Comparison of ENCODE assay signal across 8 cellular contexts in the genomic region with DNA sequence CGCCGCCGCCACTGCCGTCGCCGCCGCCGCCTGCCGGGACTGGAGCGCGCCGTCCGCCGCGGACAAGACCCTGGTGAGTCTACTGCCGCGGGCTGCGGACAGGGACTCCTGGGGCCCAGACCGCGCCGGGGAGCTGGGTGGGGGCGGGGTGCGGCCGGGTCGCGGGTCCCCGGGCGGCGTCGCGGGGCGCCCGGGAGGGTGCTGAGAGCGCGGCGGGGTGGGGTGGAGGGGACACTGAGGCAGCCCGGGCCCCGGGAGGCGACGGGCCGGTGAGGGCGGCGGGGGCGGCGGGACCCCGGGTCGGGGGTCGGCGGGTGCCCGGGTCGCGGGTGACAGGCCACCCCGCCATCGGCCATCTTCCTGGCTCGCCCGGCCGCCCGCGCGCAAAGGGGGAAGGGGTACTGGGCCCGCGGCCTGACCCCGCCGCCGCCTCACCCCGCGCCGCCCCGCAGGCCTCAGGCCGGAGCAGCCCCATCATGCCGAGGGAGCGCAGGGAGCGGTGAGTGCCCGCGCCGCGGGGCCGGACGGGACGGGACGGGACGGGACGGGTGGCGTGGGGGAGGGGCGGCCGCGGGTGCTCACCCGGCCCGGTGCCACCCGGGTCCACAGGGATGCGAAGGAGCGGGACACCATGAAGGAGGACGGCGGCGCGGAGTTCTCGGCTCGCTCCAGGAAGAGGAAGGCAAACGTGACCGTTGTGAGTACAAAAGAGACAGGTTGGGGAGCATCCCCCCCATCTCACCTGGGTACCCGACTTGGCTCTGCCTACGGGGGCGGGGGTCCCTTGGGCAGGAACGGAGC. TPM values are rescaled to one million over a fixed set of nuclear protein-coding genes. Genes with fewer than 3 reads are reported as not detected.
A peak's percentile ranks its signal among the peaks of the same experiment; 100 is the strongest.
DNase-seq lines count a peak whose midpoint lies in the region; ATAC-seq and TF ChIP-seq lines count a peak whose summit lies in the region.

No MANE protein-coding gene starts in this region.

- H3K4me1 ChIP-seq in GM23248 (ENCODE audit: insufficient read depth) (no peaks in the 10 kb centered on the region), PC-3 (ENCODE audit: insufficient read depth, low read length) (peaks cover 5% of the 10 kb centered on the region; the same call in 1 of the 2 replicates), mononuclear cell (ENCODE audit: insufficient read depth, low read length) (peaks cover 11% of the 10 kb centered on the region)

- H3K27me3 ChIP-seq in GM23248 (replicated peaks; ENCODE audit: insufficient read depth), result no peaks in the 10 kb centered on the region
- no peaks in the 10 kb centered on the region for H3K27me3 ChIP-seq in PC-3 (ENCODE audit: low read length)
- H3K27me3 ChIP-seq in mononuclear cell (ENCODE audit: insufficient read depth, low read length), result no peaks in the 10 kb centered on the region

- H3K36me3 ChIP-seq in GM23248 (ENCODE audit: low read depth) (no peaks in the 10 kb centered on the region), PC-3 (ENCODE audit: low read depth, low read length) (no peaks in the 10 kb centered on the region)

- H3K9me3 ChIP-seq in GM23248 (ENCODE audit: low read depth), result no peaks in the 10 kb centered on the region
- no peaks in the 10 kb centered on the region for H3K9me3 ChIP-seq in PC-3 (ENCODE audit: low read length)
- no peaks in the 10 kb centered on the region for H3K9me3 ChIP-seq in mononuclear cell (ENCODE audit: low read depth, low read length)

- H4K20me1 ChIP-seq in GM23248 (ENCODE audit: insufficient read depth) (no peaks in the 10 kb centered on the region), PC-3 (ENCODE audit: low read length) (no peaks in the 10 kb centered on the region)

- H3K4me3 ChIP-seq in GM23248 (peak overlapping the region; percentile 71), PC-3 (ENCODE audit: low read length) (peak overlapping the region; percentile 67), mononuclear cell (ENCODE audit: low read length) (peak overlapping the region; percentile 26)

- H3K27ac ChIP-seq in GM23248, result no peak overlapping the region
- H3K27ac ChIP-seq in PC-3 (ENCODE audit: low read length), result no peak overlapping the region

- no peak for TF ChIP-seq CTCF in PC-3 (conservative IDR thresholded peaks at IDR 0.05; ENCODE audit: low read depth, low read length)
- TF ChIP-seq CTCF in chondrocyte (IDR thresholded peaks at IDR 0.05), result no peak

- peak; percentile 21 for ATAC-seq in PC-3
- no peak for ATAC-seq in HG03175 (IDR thresholded peaks at IDR 0.05; ENCODE audit: unreplicated experiment)

- no peaks in the 10 kb centered on the region for H3K79me2 ChIP-seq in GM23248 (ENCODE audit: insufficient read depth)
- no peaks in the 10 kb centered on the region for H3K79me2 ChIP-seq in PC-3 (ENCODE audit: low read length)

- BruUV-seq in PC-3 (replicated peaks; lab: Mats Ljungman, UMichigan), result no TSS peak

- intact Hi-C loops in PC-3 (cut with micrococcal nuclease), result no loop called here

- 9 to 13% methylated on average over 18 to 66 of the region's 104 CpGs for WGBS in GM23248 (ENCODE audit: low coverage in 1 of 2, low lambda C conversion rate in 2 of 2, missing lambda C conversion rate in 2 of 2), 2 experiments

- H3K36me3 Mint-ChIP-seq in chondrocyte (ENCODE audit: low read depth), result peaks cover 3% of the 10 kb centered on the region

- peak overlapping the region; percentile 72 for H3K27ac Mint-ChIP-seq in chondrocyte (ENCODE audit: unreplicated experiment)

- POLR2A ChIA-PET in PC-3 (lab: Charles Lee; ENCODE audit: unreplicated experiment), result no interaction called here

- in situ Hi-C loops in GM23248 (cut with MboI), result no loop called here

- peak overlapping the region; percentile 77 for H3K4me3 Mint-ChIP-seq in chondrocyte (ENCODE audit: unreplicated experiment)

- CTCF ChIA-PET in PC-3 (lab: Charles Lee), result interaction anchor here (0.7 kb wide), 1 partner anchor 33 kb away, joined by 5 read pairs; no protein-coding TSS in a partner anchor

- DNase-seq in ELR (ENCODE audit: low read depth), result peak; percentile 27
- peak; percentile 38 for DNase-seq in GM23248
- no peak for DNase-seq in PC-3
- DNase-seq in chondrocyte (ENCODE audit: low spot score), result peak; percentile 86
- DNase-seq in mesenteric fat pad (ENCODE audit: low spot score), result no peak
- DNase-seq in stimulated activated naive CD4-positive, alpha-beta T cell treated with Interleukin-2 at 50 U/mL for 16 hours (lab: John Stamatoyannopoulos, UW), result no peak

- H3F3A ChIP-seq in GM23248 (ENCODE audit: insufficient read depth), result no peaks in the 10 kb centered on the region
- no peaks in the 10 kb centered on the region for H3F3A ChIP-seq in PC-3 (ENCODE audit: low read length, unreplicated experiment)

- H3K4me2 ChIP-seq in GM23248 (ENCODE audit: unreplicated experiment) (peak overlapping the region; percentile 39), PC-3 (ENCODE audit: low read length) (peak overlapping the region; percentile 86)

- H3K9me2 ChIP-seq in GM23248 (ENCODE audit: insufficient read depth), result no peaks in the 10 kb centered on the region
- H3K9me2 ChIP-seq in PC-3 (replicated peaks; ENCODE audit: low read length), result no peaks in the 10 kb centered on the region

- peak overlapping the region; percentile 33; the same call in 1 of the 2 replicates for H3K9ac ChIP-seq in GM23248
- peak overlapping the region; percentile 20; the same call in 1 of the 2 replicates for H3K9ac ChIP-seq in PC-3 (ENCODE audit: low read length)

- H3K4me1 Mint-ChIP-seq in chondrocyte (ENCODE audit: low read depth), result peaks cover 4% of the 10 kb centered on the region

- H2AFZ ChIP-seq in GM23248 (peak overlapping the region; percentile 71), PC-3 (ENCODE audit: low read length) (peak overlapping the region; percentile 50; the same call in 1 of the 2 replicates)

- no peaks in the 10 kb centered on the region for H3K27me3 Mint-ChIP-seq in chondrocyte (ENCODE audit: low read depth)

- no peaks in the 10 kb centered on the region for H3K9me3 Mint-ChIP-seq in chondrocyte (ENCODE audit: low read depth)

RNA-seq across cellular contexts. Expression of gene CCNE1, which starts 0.5 kb away (rescaled TPM):
- 2.8 and 6.5 TPM in 2 replicates for total RNA-seq in GM23248 (2014; rRNA removed; shearing (Covaris generic))
- 5.1 and 5.2 TPM in 2 replicates for polyA plus RNA-seq in GM23248 (2016; fragmentation: Nextera tagmentation; extraction: Ambion mirVana)
- 10.0 and 10.9 TPM in 2 replicates for total RNA-seq in PC-3 (2014; rRNA removed)
- total RNA-seq in chondrocyte, result 7.6 to 13.4 TPM (median 8.2 TPM) in 3 replicates
- total RNA-seq in mononuclear cell, result 5.4 TPM
- total RNA-seq in mesenteric fat pad, result 2.0 TPM

Comparison
In these comparisons a context has a peak if more than half of its experiments do, and no peak if none do; other contexts are left out.
1. DNase-seq: peak in ELR (single experiment), GM23248 (single experiment) and chondrocyte (single experiment); none in PC-3 (single experiment), mesenteric fat pad (single experiment) and stimulated activated naive CD4-positive, alpha-beta T cell treated with Interleukin-2 at 50 U/mL for 16 hours (single experiment).
2. Peak in every context shown above with its lines, with median percentiles within 50 percentile points of each other: H3K4me3 ChIP-seq.